Comparison of ENCODE assay signal across 13 cellular contexts in the genomic region with DNA sequence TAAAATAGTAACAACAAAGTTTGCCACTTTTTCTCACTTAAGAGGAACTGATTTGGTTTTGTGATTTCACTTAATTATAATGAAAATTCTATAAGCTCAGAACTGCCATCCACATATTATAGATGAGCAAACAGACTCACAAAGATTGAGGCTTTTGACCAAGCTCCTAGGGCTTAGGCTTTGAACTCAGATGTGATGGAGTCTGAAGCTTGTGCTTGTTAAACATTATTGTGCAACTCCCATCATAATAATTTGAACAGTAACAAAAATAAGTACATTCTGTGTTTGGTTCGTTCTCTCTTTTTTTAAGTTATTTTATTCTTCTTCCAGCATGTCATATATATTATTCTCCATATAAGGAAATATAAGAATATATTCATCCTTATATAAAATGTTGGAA.
"Had no signal": no experiment of that assay in that cellular context is flagged by ENCODE, and none has a peak within 500 bp of the region (broad histone marks: within the 10 kb centered on the region; RNA-seq: fewer than 3 reads in every experiment).

No MANE protein-coding gene starts in this region.

- H3K27ac ChIP-seq: dorsolateral prefrontal cortex, esophagus squamous epithelium, neutrophil, right atrium auricular region, tibial nerve, vagina had no signal

- H3K4me1 ChIP-seq: esophagus squamous epithelium, right atrium auricular region, tibial nerve, vagina had no signal

- H3K4me3 ChIP-seq: esophagus squamous epithelium, lung, right atrium auricular region, tibial nerve, vagina had no signal

- H3K9me3 ChIP-seq: neutrophil, right atrium auricular region, tibial nerve, vagina had no signal

- ATAC-seq: left colon had no signal

- H3K27me3 ChIP-seq: dorsolateral prefrontal cortex, esophagus squamous epithelium, neutrophil, right atrium auricular region, tibial nerve, vagina had no signal

- H3K36me3 ChIP-seq: esophagus squamous epithelium, neutrophil, right atrium auricular region, tibial nerve, vagina had no signal

- DNase-seq: activated CD4-positive, alpha-beta T cell treated with anti-CD3 and anti-CD28 coated beads, Interleukin-2, amount 50 U/mL, for 4 hours; activated naive CD4-positive, alpha-beta T cell; dorsolateral prefrontal cortex; esophagus squamous epithelium; foreskin fibroblast; glutamatergic neuron; left colon; posterior cingulate gyrus had no signal
